Comparison of ENCODE assay signal across 8 cellular contexts in genomic region chrX:2889045-2889605, GRCh38. TPM values are rescaled to one million over a fixed set of nuclear protein-coding genes. Genes with fewer than 3 reads are reported as not detected.
DNase-seq lines count a peak whose midpoint lies in the region; ATAC-seq and TF ChIP-seq lines count a peak whose summit lies in the region.

No MANE protein-coding gene starts in this region.

- peaks cover 6% of the 10 kb centered on the region for H3K27me3 Mint-ChIP-seq in CD4-positive, CD25-positive, alpha-beta regulatory T cell
- H3K27me3 Mint-ChIP-seq in effector memory CD8-positive, alpha-beta T cell, result no peaks in the 10 kb centered on the region
- H3K27me3 Mint-ChIP-seq in progenitor cell of endocrine pancreas, result no peaks in the 10 kb centered on the region
- no peaks in the 10 kb centered on the region for H3K27me3 Mint-ChIP-seq in nephron progenitor cell (ENCODE audit: low read depth, poor library complexity)

- H3K9me2 ChIP-seq in PC-3 (replicated peaks; ENCODE audit: low read length), result no peaks in the 10 kb centered on the region

- BruUV-seq in PC-3 (replicated peaks; lab: Mats Ljungman, UMichigan), result no TSS peak

- H3K27ac ChIP-seq in CD4-positive, CD25-positive, alpha-beta regulatory T cell (ENCODE audit: insufficient read depth, low read length, poor library complexity, severe bottlenecking), result no peak overlapping the region
- no peak overlapping the region for H3K27ac ChIP-seq in PC-3 (ENCODE audit: low read length)

- no peaks in the 10 kb centered on the region for H3K79me2 ChIP-seq in PC-3 (ENCODE audit: low read length)

- peaks cover 0 to 14% (median 4%) of the 10 kb centered on the region in 4 donors for H3K4me1 Mint-ChIP-seq in CD4-positive, CD25-positive, alpha-beta regulatory T cell
- H3K4me1 Mint-ChIP-seq in effector memory CD8-positive, alpha-beta T cell (ENCODE audit: low read depth in 2 of 2), result peaks cover 0 to 7% of the 10 kb centered on the region in 2 donors
- H3K4me1 Mint-ChIP-seq in progenitor cell of endocrine pancreas (ENCODE audit: low read depth) (peaks cover 38% of the 10 kb centered on the region), nephron progenitor cell (peaks cover 36% of the 10 kb centered on the region)

- POLR2A ChIA-PET in PC-3 (lab: Charles Lee; ENCODE audit: unreplicated experiment), result no interaction called here

- no peaks in the 10 kb centered on the region for H3K9me3 ChIP-seq in CD4-positive, CD25-positive, alpha-beta regulatory T cell (ENCODE audit: control insufficient read depth in 2 of 2, low read length in 2 of 2)
- no peaks in the 10 kb centered on the region for H3K9me3 ChIP-seq in PC-3 (ENCODE audit: low read length)

- no peak overlapping the region for H3K9ac ChIP-seq in PC-3 (ENCODE audit: low read length)

- CTCF ChIA-PET in PC-3 (lab: Charles Lee), result no interaction called here

- no peak for ATAC-seq in CD4-positive, CD25-positive, alpha-beta regulatory T cell (ENCODE audit: low read depth in 2 of 2)
- peak; percentile 22 for ATAC-seq in PC-3
- ATAC-seq in effector memory CD8-positive, alpha-beta T cell (replicated peaks), result no peak
- no peak for ATAC-seq in GM21825 (IDR thresholded peaks at IDR 0.05; ENCODE audit: unreplicated experiment)

- H2AFZ ChIP-seq in PC-3 (ENCODE audit: low read length), result peak overlapping the region; percentile 85

- H3K9me3 Mint-ChIP-seq in CD4-positive, CD25-positive, alpha-beta regulatory T cell, result peaks cover 0 to 6% (median 0%) of the 10 kb centered on the region in 7 donors
- H3K9me3 Mint-ChIP-seq in effector memory CD8-positive, alpha-beta T cell, result no peaks in the 10 kb centered on the region
- H3K9me3 Mint-ChIP-seq in progenitor cell of endocrine pancreas (ENCODE audit: low read depth) (no peaks in the 10 kb centered on the region), nephron progenitor cell (no peaks in the 10 kb centered on the region)

- H3K4me2 ChIP-seq in PC-3 (ENCODE audit: low read length), result peak overlapping the region; percentile 90

- no peaks in the 10 kb centered on the region for H3K27me3 ChIP-seq in CD4-positive, CD25-positive, alpha-beta regulatory T cell (ENCODE audit: control insufficient read depth, insufficient read depth, low read length)
- no peaks in the 10 kb centered on the region for H3K27me3 ChIP-seq in PC-3 (ENCODE audit: low read length)

- no peaks in the 10 kb centered on the region for H3K36me3 ChIP-seq in CD4-positive, CD25-positive, alpha-beta regulatory T cell (ENCODE audit: control insufficient read depth, insufficient read depth, low read length)
- no peaks in the 10 kb centered on the region for H3K36me3 ChIP-seq in PC-3 (ENCODE audit: low read depth, low read length)

- H4K20me1 ChIP-seq in PC-3 (ENCODE audit: low read length), result no peaks in the 10 kb centered on the region

- H3F3A ChIP-seq in PC-3 (ENCODE audit: low read length, unreplicated experiment), result no peaks in the 10 kb centered on the region

- no peaks in the 10 kb centered on the region for H3K36me3 Mint-ChIP-seq in CD4-positive, CD25-positive, alpha-beta regulatory T cell
- no peaks in the 10 kb centered on the region for H3K36me3 Mint-ChIP-seq in effector memory CD8-positive, alpha-beta T cell (ENCODE audit: insufficient read depth)
- H3K36me3 Mint-ChIP-seq in progenitor cell of endocrine pancreas (ENCODE audit: insufficient read depth), result peaks cover 18% of the 10 kb centered on the region
- peaks cover 36% of the 10 kb centered on the region for H3K36me3 Mint-ChIP-seq in nephron progenitor cell (ENCODE audit: low read depth)

- intact Hi-C loops in PC-3 (cut with micrococcal nuclease), result no loop called here

- peak overlapping the region; percentile 51 for H3K4me3 ChIP-seq in CD4-positive, CD25-positive, alpha-beta regulatory T cell (ENCODE audit: low read depth, low read length)
- peak overlapping the region; percentile 69 for H3K4me3 ChIP-seq in PC-3 (ENCODE audit: low read length)

- no peak for TF ChIP-seq CTCF in PC-3 (conservative IDR thresholded peaks at IDR 0.05; ENCODE audit: low read depth, low read length)
- no peak for TF ChIP-seq CTCF in progenitor cell of endocrine pancreas (IDR thresholded peaks at IDR 0.05; ENCODE audit: unreplicated experiment)
- no peak for TF ChIP-seq CTCF in nephron progenitor cell (IDR thresholded peaks at IDR 0.05)

- H3K4me3 Mint-ChIP-seq in CD4-positive, CD25-positive, alpha-beta regulatory T cell, result peak overlapping the region in 3 of 4 donors; percentile 80 to 92 (median 84)
- peak overlapping the region; percentile 76 to 79 for H3K4me3 Mint-ChIP-seq in effector memory CD8-positive, alpha-beta T cell
- H3K4me3 Mint-ChIP-seq in progenitor cell of endocrine pancreas (ENCODE audit: low read depth) (no peak overlapping the region), nephron progenitor cell (no peak overlapping the region)

- H3K27ac Mint-ChIP-seq in CD4-positive, CD25-positive, alpha-beta regulatory T cell, result peak overlapping the region in 2 of 3 donors; percentile 12 to 28
- peak overlapping the region; percentile 59 to 87 for H3K27ac Mint-ChIP-seq in effector memory CD8-positive, alpha-beta T cell
- peak overlapping the region; percentile 96 for H3K27ac Mint-ChIP-seq in progenitor cell of endocrine pancreas
- H3K27ac Mint-ChIP-seq in nephron progenitor cell, result no peak overlapping the region

- H3K4me1 ChIP-seq in CD4-positive, CD25-positive, alpha-beta regulatory T cell (ENCODE audit: control insufficient read depth, insufficient read depth, low read length, poor library complexity, severe bottlenecking), result no peaks in the 10 kb centered on the region
- H3K4me1 ChIP-seq in PC-3 (ENCODE audit: insufficient read depth, low read length), result no peaks in the 10 kb centered on the region

- no peak for DNase-seq in CD4-positive, CD25-positive, alpha-beta regulatory T cell
- DNase-seq in PC-3 (no peak), progenitor cell of endocrine pancreas (ENCODE audit: low spot score, unreplicated experiment) (no peak), nephron progenitor cell (no peak), AG08395 (ENCODE audit: low spot score) (no peak), OCI-M2 (lab: John Stamatoyannopoulos, UW; ENCODE audit: unreplicated experiment) (no peak)
- no peak for DNase-seq in effector memory CD8-positive, alpha-beta T cell

RNA-seq across cellular contexts. Expression of gene ARSD, which starts 40.0 kb away (rescaled TPM):
- total RNA-seq in CD4-positive, CD25-positive, alpha-beta regulatory T cell, result 1.5 TPM
- 1 to 10 TPM in 2 of 4 donors, under 1 TPM in 2; 0.67 to 1.8 (median 1.2) TPM for polyA plus RNA-seq in CD4-positive, CD25-positive, alpha-beta regulatory T cell
- total RNA-seq in PC-3 (2014; rRNA removed), result 13.8 and 26.7 TPM in 2 replicates
- total RNA-seq in progenitor cell of endocrine pancreas, result 76.8 and 82.1 TPM in 2 replicates

Comparison
In these comparisons a context has a peak if more than half of its experiments do, and no peak if none do; other contexts are left out.
1. H3K4me3 Mint-ChIP-seq: peak in CD4-positive, CD25-positive, alpha-beta regulatory T cell (3 of 4) and effector memory CD8-positive, alpha-beta T cell (2 of 2); none in progenitor cell of endocrine pancreas (single experiment) and nephron progenitor cell (single experiment).